2 cellular contexts compared by ENCODE assay signal in genomic region chr3:17861476-17861875, GRCh38.
TF ChIP-seq lines count a peak whose summit lies in the region.

No MANE protein-coding gene starts in this region.

TF ChIP-seq in K562, 482 proteins besides CTCF, POLR2A, EP300 and RAD21 (continued from another document):
- TF ChIP-seq MBD2 (IDR thresholded peaks at IDR 0.05; ENCODE audit: borderline replicate concordance, low read depth) (no peak), SIRT6 (IDR thresholded peaks at IDR 0.05; ENCODE audit: low read depth, low read length) (no peak), CBX3 (IDR thresholded peaks at IDR 0.05; ENCODE audit: borderline replicate concordance in 1 of 2, low read length in 2 of 2) (0 out of 3 replicates have a peak, but pooled peaks of 1 of the 2 experiments have one; percentile 38), GATAD2B (IDR thresholded peaks at IDR 0.05; ENCODE audit: borderline replicate concordance) (peak; percentile 30; the same call in 1 of the 2 replicates), ZNF76 (CRISPR knock-in tag; IDR thresholded peaks at IDR 0.05; ENCODE audit: borderline replicate concordance) (no peak), ZNF280A (IDR thresholded peaks at IDR 0.05; ENCODE audit: low read depth, partially characterized antibody) (peak; percentile 38), TGIF2 (CRISPR knock-in tag; IDR thresholded peaks at IDR 0.05) (no peak), KLF1 (tag; IDR thresholded peaks at IDR 0.05) (no peak), PTTG1 (tag; IDR thresholded peaks at IDR 0.05; ENCODE audit: low read depth) (0 out of 2 replicates have a peak, but pooled peaks have one; percentile 19), HNRNPLL (IDR thresholded peaks at IDR 0.05; ENCODE audit: low read depth, low read length, poor library complexity, severe bottlenecking) (no peak), NFIC (IDR thresholded peaks at IDR 0.05) (no peak)

TF ChIP-seq in HEK293T, 16 proteins besides CTCF, POLR2A, EP300 and RAD21 (continued from another document):
- TF ChIP-seq PKNOX1 (IDR thresholded peaks at IDR 0.05) (no peak), FOXA1 (IDR thresholded peaks at IDR 0.05) (no peak), FOXK2 (IDR thresholded peaks at IDR 0.05) (no peak), TARDBP (IDR thresholded peaks at IDR 0.05) (no peak), HDGF (IDR thresholded peaks at IDR 0.05; ENCODE audit: borderline replicate concordance) (no peak)
